Comparison of ENCODE assay signal across 9 cellular contexts in genomic region chr1:110673197-110673701, GRCh38. TPM values are rescaled to one million over a fixed set of nuclear protein-coding genes. Genes with fewer than 3 reads are reported as not detected.
DNase-seq lines count a peak whose midpoint lies in the region; ATAC-seq and TF ChIP-seq lines count a peak whose summit lies in the region.
"Had no signal": no experiment of that assay in that cellular context is flagged by ENCODE, and none has a peak within 500 bp of the region (broad histone marks: within the 10 kb centered on the region; RNA-seq: fewer than 3 reads in every experiment).

No MANE protein-coding gene starts in this region.

- DNase-seq in CD1c-positive myeloid dendritic cell (ENCODE audit: extremely low spot score) (peak; percentile 24), naive B cell (no peak), GM13976 (ENCODE audit: low spot score) (no peak), COLO829 (ENCODE audit: low spot score) (no peak), cortex of kidney (lab: John Stamatoyannopoulos, UW) (no peak)
- DNase-seq in activated naive CD4-positive, alpha-beta T cell treated with anti-CD3 and anti-CD28 coated beads for 36 hours: peak; percentile 28

- peak overlapping the region; percentile 96 for H3K4me3 Mint-ChIP-seq in activated naive CD4-positive, alpha-beta T cell treated with anti-CD3 and anti-CD28 coated beads for 36 hours
- peak overlapping the region; percentile 70 to 97 (median 92) for H3K4me3 Mint-ChIP-seq in naive B cell

- H3K27ac ChIP-seq in KMS-11: no peak overlapping the region
- H3K27ac ChIP-seq: pancreas had no signal

- no peak overlapping the region for H3K9ac ChIP-seq in KMS-11

- no peak for ATAC-seq in naive B cell (ENCODE audit: low read depth in 2 of 2)
- ATAC-seq in GM21360 (IDR thresholded peaks at IDR 0.05; ENCODE audit: unreplicated experiment): no peak

- H2AFZ ChIP-seq in KMS-11 (ENCODE audit: low read depth): no peak overlapping the region

- H3K4me1 Mint-ChIP-seq in activated naive CD4-positive, alpha-beta T cell treated with anti-CD3 and anti-CD28 coated beads for 36 hours (ENCODE audit: low read depth): peaks cover 30% of the 10 kb centered on the region
- H3K4me1 Mint-ChIP-seq in naive B cell: peaks cover 40 to 56% (median 44%) of the 10 kb centered on the region in 3 donors

- no peaks in the 10 kb centered on the region for H3K36me3 ChIP-seq in KMS-11 (ENCODE audit: insufficient read depth)
- H3K36me3 ChIP-seq: pancreas had no signal

- CTCF ChIA-PET in activated naive CD4-positive, alpha-beta T cell treated with anti-CD3 and anti-CD28 coated beads for 36 hours (lab: Charles Lee): interaction anchor here (0.6 to 6.9 kb wide), 12 partner anchors 9 to 110 kb away, joined by 3 to 43 read pairs (median 5); no protein-coding TSS in a partner anchor

- peaks cover 25% of the 10 kb centered on the region for H3K79me2 ChIP-seq in KMS-11 (ENCODE audit: insufficient read depth, low read depth)

- peaks cover 32% of the 10 kb centered on the region for H3K36me3 Mint-ChIP-seq in activated naive CD4-positive, alpha-beta T cell treated with anti-CD3 and anti-CD28 coated beads for 36 hours (ENCODE audit: low read depth)
- no peaks in the 10 kb centered on the region for H3K36me3 Mint-ChIP-seq in naive B cell

- intact Hi-C loops in activated naive CD4-positive, alpha-beta T cell treated with anti-CD3 and anti-CD28 coated beads for 36 hours (cut with micrococcal nuclease): loop anchor here (2.0 to 10.0 kb wide), 5 partner anchors 292 to 952 kb away; partner anchors contain the start of genes ATP5PB, DENND2D and WDR77

- peak overlapping the region; percentile 92 for H3K27ac Mint-ChIP-seq in activated naive CD4-positive, alpha-beta T cell treated with anti-CD3 and anti-CD28 coated beads for 36 hours
- peak overlapping the region; percentile 76 to 99 (median 97) for H3K27ac Mint-ChIP-seq in naive B cell

- peaks cover 4% of the 10 kb centered on the region; the same call in 1 of the 2 replicates for H3K27me3 ChIP-seq in KMS-11 (ENCODE audit: insufficient read depth, low read depth)

- in situ Hi-C loops in GM13976 (cut with MboI; ENCODE audit: low sequenced_read_pairs, unreplicated experiment): no loop called here

- H4K20me1 ChIP-seq in KMS-11 (ENCODE audit: insufficient read depth): no peaks in the 10 kb centered on the region

- TF ChIP-seq CTCF in KMS-11 (conservative IDR thresholded peaks at IDR 0.05; ENCODE audit: low read depth, low read length) (no peak), GM13976 (IDR thresholded peaks at IDR 0.05; ENCODE audit: borderline replicate concordance, control extremely low read depth, extremely low read depth, insufficient read depth, missing control alignments) (no peak)

- H3K9me3 Mint-ChIP-seq in activated naive CD4-positive, alpha-beta T cell treated with anti-CD3 and anti-CD28 coated beads for 36 hours: no peaks in the 10 kb centered on the region
- no peaks in the 10 kb centered on the region for H3K9me3 Mint-ChIP-seq in naive B cell

- H3K4me3 ChIP-seq in KMS-11 (IDR thresholded peaks at IDR 0.05; ENCODE audit: insufficient read depth, low read depth, low read length): no peak overlapping the region

- H3K4me1 ChIP-seq in KMS-11 (ENCODE audit: low read depth, poor library complexity, severe bottlenecking): peaks cover 47% of the 10 kb centered on the region

- H3K4me2 ChIP-seq in KMS-11: peak overlapping the region; percentile 98

- H3K27me3 Mint-ChIP-seq in activated naive CD4-positive, alpha-beta T cell treated with anti-CD3 and anti-CD28 coated beads for 36 hours (ENCODE audit: low read depth): no peaks in the 10 kb centered on the region
- no peaks in the 10 kb centered on the region for H3K27me3 Mint-ChIP-seq in naive B cell

RNA-seq across cellular contexts. Expression of gene KCNA3, which starts 1.5 kb away (rescaled TPM):
- 10 to 100 TPM; 15.3 to 15.4 TPM for total RNA-seq in activated naive CD4-positive, alpha-beta T cell treated with anti-CD3 and anti-CD28 coated beads for 36 hours
- polyA plus RNA-seq in naive B cell (ENCODE audit: low read depth in 6 of 6): 10 to 100 TPM; 38.4 to 78.6 (median 51.0) TPM

Comparison
In these comparisons a context has a peak if more than half of its experiments do, and no peak if none do; other contexts are left out.
1. DNase-seq: peak in CD1c-positive myeloid dendritic cell (single experiment) and activated naive CD4-positive, alpha-beta T cell treated with anti-CD3 and anti-CD28 coated beads for 36 hours (single experiment); none in naive B cell (single experiment), GM13976 (single experiment), COLO829 (single experiment) and cortex of kidney (single experiment).